Comparison of ENCODE assay signal across 25 cellular contexts in the genomic region with DNA sequence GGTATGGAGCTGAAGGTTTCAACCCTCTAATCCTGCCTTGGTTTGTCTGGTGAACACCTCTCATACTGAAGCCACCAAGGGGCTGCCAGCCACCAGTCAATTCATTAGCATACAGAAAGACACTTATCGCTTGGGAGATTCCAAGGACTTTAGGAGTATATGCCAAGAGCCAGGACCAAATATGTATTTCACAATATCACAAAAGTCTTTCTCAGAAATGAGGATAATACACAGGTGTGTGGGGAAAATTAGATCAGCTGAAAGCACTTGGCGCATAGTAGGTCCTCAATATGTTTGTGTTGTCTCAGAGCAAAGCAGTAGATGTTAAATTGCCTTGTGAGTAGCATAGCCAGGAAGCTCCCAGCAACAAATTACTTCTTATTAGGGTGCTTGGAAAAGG. TPM values are rescaled to one million over a fixed set of nuclear protein-coding genes. Genes with fewer than 3 reads are reported as not detected.
"Had no signal": no experiment of that assay in that cellular context is flagged by ENCODE, and none has a peak within 500 bp of the region (broad histone marks: within the 10 kb centered on the region; RNA-seq: fewer than 3 reads in every experiment).

No MANE protein-coding gene starts in this region.

- H3K4me3 ChIP-seq: mucosa of descending colon, right lobe of liver, skin epidermis, testis, upper lobe of left lung had no signal

- H3K4me1 Mint-ChIP-seq: activated naive CD8-positive, alpha-beta T cell treated with anti-CD3 and anti-CD28 coated beads, Interleukin-2, amount 50 U/mL, for 24 hours; memory B cell had no signal

- H3K9me3 Mint-ChIP-seq: activated CD4-positive, alpha-beta memory T cell treated with anti-CD3 and anti-CD28 coated beads for 36 hours; activated naive CD8-positive, alpha-beta T cell treated with anti-CD3 and anti-CD28 coated beads, Interleukin-2, amount 50 U/mL, for 24 hours; activated T-cell treated with anti-CD3 and anti-CD28 coated beads, Interleukin-2, amount 50 U/mL, for 72 hours; memory B cell; stimulated activated naive B cell treated with anti-CD40 and anti-IgM and Interleukin-4, amounts not matched to agents 10 μg/mL and 1 μg/mL and 100 μg/mL, for 72 hours; T-helper 1 cell treated with Interleukin-12 subunit alpha and Interleukin-12 subunit beta and Interleukin-4 antibody, amounts not matched to agents 30 μg/mL and 1 μg/mL, for 36 hours had no signal

- H3K9me3 ChIP-seq: mucosa of descending colon, right lobe of liver, testis, upper lobe of left lung had no signal

- DNase-seq: activated CD4-positive, alpha-beta memory T cell treated with anti-CD3 and anti-CD28 coated beads for 36 hours; activated CD4-positive, alpha-beta T cell treated with anti-CD3 and anti-CD28 coated beads for 48 hours; activated gamma-delta T cell; activated naive CD4-positive, alpha-beta T cell treated with anti-CD3 and anti-CD28 coated beads, Interleukin-2, amount 50 U/mL, for 16 hours; activated naive CD8-positive, alpha-beta T cell treated with anti-CD3 and anti-CD28 coated beads, Interleukin-2, amount 50 U/mL, for 24 hours; activated T-cell treated with anti-CD3 and anti-CD28 coated beads, Interleukin-2, amount 50 U/mL, for 72 hours; anterior cingulate cortex; brain microvascular endothelial cell; central memory CD4-positive, alpha-beta T cell; effector memory CD4-positive, alpha-beta T cell; foreskin melanocyte; hippocampal formation; kidney glomerular epithelial cell; left ventricle myocardium superior; mucosa of descending colon; nucleus accumbens; right lobe of liver; stimulated activated CD4-positive, alpha-beta T cell treated with anti-CD3 and anti-CD28 coated beads, Interleukin-2, amount 100 ng/mL, for 24 hours; stimulated activated naive B cell treated with anti-CD40 and anti-IgM and Interleukin-4, amounts not matched to agents 10 μg/mL and 1 μg/mL and 100 μg/mL, for 72 hours; testis; upper lobe of left lung had no signal

- H3K36me3 ChIP-seq: right lobe of liver, upper lobe of left lung had no signal

- ATAC-seq: activated naive CD8-positive, alpha-beta T cell treated with anti-CD3 and anti-CD28 coated beads, Interleukin-2, amount 50 U/mL, for 24 hours; activated T-cell treated with anti-CD3 and anti-CD28 coated beads, Interleukin-2, amount 50 U/mL, for 72 hours; esophagus mucosa; left ventricle myocardium superior; mucosa of descending colon; right lobe of liver; stimulated activated naive B cell treated with anti-CD40 and anti-IgM and Interleukin-4, amounts not matched to agents 10 μg/mL and 1 μg/mL and 100 μg/mL, for 72 hours had no signal

- H3K27ac ChIP-seq: brain microvascular endothelial cell, right lobe of liver, testis had no signal

- H3K27me3 ChIP-seq: brain microvascular endothelial cell, right lobe of liver, testis, upper lobe of left lung had no signal

- H3K27ac Mint-ChIP-seq: activated CD4-positive, alpha-beta memory T cell treated with anti-CD3 and anti-CD28 coated beads for 36 hours; activated naive CD8-positive, alpha-beta T cell treated with anti-CD3 and anti-CD28 coated beads, Interleukin-2, amount 50 U/mL, for 24 hours; activated T-cell treated with anti-CD3 and anti-CD28 coated beads, Interleukin-2, amount 50 U/mL, for 72 hours; memory B cell; stimulated activated naive B cell treated with anti-CD40 and anti-IgM and Interleukin-4, amounts not matched to agents 10 μg/mL and 1 μg/mL and 100 μg/mL, for 72 hours; T-helper 1 cell treated with Interleukin-12 subunit alpha and Interleukin-12 subunit beta and Interleukin-4 antibody, amounts not matched to agents 30 μg/mL and 1 μg/mL, for 36 hours had no signal

- H3K4me3 Mint-ChIP-seq: activated CD4-positive, alpha-beta memory T cell treated with anti-CD3 and anti-CD28 coated beads for 36 hours; activated naive CD8-positive, alpha-beta T cell treated with anti-CD3 and anti-CD28 coated beads, Interleukin-2, amount 50 U/mL, for 24 hours; activated T-cell treated with anti-CD3 and anti-CD28 coated beads, Interleukin-2, amount 50 U/mL, for 72 hours; memory B cell; stimulated activated naive B cell treated with anti-CD40 and anti-IgM and Interleukin-4, amounts not matched to agents 10 μg/mL and 1 μg/mL and 100 μg/mL, for 72 hours; T-helper 1 cell treated with Interleukin-12 subunit alpha and Interleukin-12 subunit beta and Interleukin-4 antibody, amounts not matched to agents 30 μg/mL and 1 μg/mL, for 36 hours had no signal

- H3K36me3 Mint-ChIP-seq: activated CD4-positive, alpha-beta memory T cell treated with anti-CD3 and anti-CD28 coated beads for 36 hours; memory B cell; stimulated activated naive B cell treated with anti-CD40 and anti-IgM and Interleukin-4, amounts not matched to agents 10 μg/mL and 1 μg/mL and 100 μg/mL, for 72 hours had no signal

RNA-seq across cellular contexts. Expression of a gene that starts 34.0 kb away (rescaled TPM):
- total RNA-seq: activated CD4-positive, alpha-beta memory T cell treated with anti-CD3 and anti-CD28 coated beads for 36 hours; activated T-cell treated with anti-CD3 and anti-CD28 coated beads, Interleukin-2, amount 50 U/mL, for 72 hours had no signal
